9 cellular contexts compared by ENCODE assay signal in the genomic region with DNA sequence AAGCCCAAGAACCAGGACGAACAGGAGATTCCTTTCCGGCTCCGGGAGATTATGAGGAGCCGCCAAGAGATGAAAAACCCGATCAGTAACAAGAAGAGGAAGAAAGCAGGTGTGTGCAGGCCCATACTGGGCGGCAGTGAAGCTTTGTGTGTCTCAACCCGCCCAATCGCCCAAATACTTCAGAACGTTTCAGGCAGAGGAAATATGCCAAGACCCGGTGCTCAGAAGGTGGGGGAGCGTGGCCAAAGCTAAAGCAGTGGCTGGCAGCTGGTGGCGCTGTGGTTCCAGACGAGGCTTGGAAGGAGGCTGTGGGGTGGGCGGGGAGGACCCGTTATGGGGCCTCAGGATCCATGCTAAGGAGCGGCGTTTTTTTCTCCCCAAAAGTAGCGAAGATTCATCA. TPM values are rescaled to one million over a fixed set of nuclear protein-coding genes. Genes with fewer than 3 reads are reported as not detected.
DNase-seq lines count a peak whose midpoint lies in the region; ATAC-seq and TF ChIP-seq lines count a peak whose summit lies in the region.
"Had no signal": no experiment of that assay in that cellular context is flagged by ENCODE, and none has a peak within 500 bp of the region (broad histone marks: within the 10 kb centered on the region; RNA-seq: fewer than 3 reads in every experiment).

No MANE protein-coding gene starts in this region.

- H3K4me1 ChIP-seq in lower lobe of right lung = peaks cover 31% of the 10 kb centered on the region

- H3K36me3 ChIP-seq in lower lobe of right lung = peaks cover 46% of the 10 kb centered on the region

- intact Hi-C loops in CD14-positive monocyte (cut with micrococcal nuclease) (loop anchor here (1.0 to 5.0 kb wide), 3 partner anchors 16 to 45 kb away; partner anchors contain the start of genes ARL16 (in 1 of the 2), MRPL12 (in 1 of the 2) and SLC25A10 (in 1 of the 2)), lower lobe of right lung (cut with DNase I) (no loop called here), sciatic nerve (cut with DNase I) (no loop called here)
- intact Hi-C loops in activated T-helper 1 cell treated with anti-CD3 and anti-CD28 coated beads, Interleukin-12 subunit alpha, Interleukin-12 subunit beta, Interleukin-2, Interleukin-4 antibody, amounts not matched to agents 30 ng/mL and 10 ng/mL and 1 ng/mL, durations not matched to agents 14 hours and 24 hours and 36 hours (cut with micrococcal nuclease) = no loop called here

- ATAC-seq in lower lobe of right lung (no peak), sciatic nerve (no peak)

- no peak overlapping the region for H3K27ac ChIP-seq in lower lobe of right lung

- H3K27ac Mint-ChIP-seq in CD14-positive monocyte = peak overlapping the region in 4 of 7 donors; percentile 31 to 93 (median 76)
- peak overlapping the region; percentile 14 for H3K27ac Mint-ChIP-seq in activated T-helper 1 cell treated with anti-CD3 and anti-CD28 coated beads, Interleukin-12 subunit alpha, Interleukin-12 subunit beta, Interleukin-2, Interleukin-4 antibody, amounts not matched to agents 30 ng/mL and 10 ng/mL and 1 ng/mL, durations not matched to agents 14 hours and 24 hours and 36 hours

- H3K4me3 Mint-ChIP-seq in CD14-positive monocyte = peak overlapping the region; percentile 83 to 92
- H3K4me3 Mint-ChIP-seq in activated T-helper 1 cell treated with anti-CD3 and anti-CD28 coated beads, Interleukin-12 subunit alpha, Interleukin-12 subunit beta, Interleukin-2, Interleukin-4 antibody, amounts not matched to agents 30 ng/mL and 10 ng/mL and 1 ng/mL, durations not matched to agents 14 hours and 24 hours and 36 hours = peak overlapping the region; percentile 99

- peaks cover 24% of the 10 kb centered on the region for H3K4me1 Mint-ChIP-seq in CD14-positive monocyte
- H3K4me1 Mint-ChIP-seq in activated T-helper 1 cell treated with anti-CD3 and anti-CD28 coated beads, Interleukin-12 subunit alpha, Interleukin-12 subunit beta, Interleukin-2, Interleukin-4 antibody, amounts not matched to agents 30 ng/mL and 10 ng/mL and 1 ng/mL, durations not matched to agents 14 hours and 24 hours and 36 hours (ENCODE audit: low read depth) = peaks cover 30% of the 10 kb centered on the region

- TF ChIP-seq CTCF in CD14-positive monocyte (IDR thresholded peaks at IDR 0.05) (no peak), lower lobe of right lung (IDR thresholded peaks at IDR 0.05) (no peak)

- H3K9me3 ChIP-seq in lower lobe of right lung = no peaks in the 10 kb centered on the region

- peaks cover 39 to 62% of the 10 kb centered on the region in 2 donors for H3K36me3 Mint-ChIP-seq in CD14-positive monocyte
- H3K36me3 Mint-ChIP-seq in activated T-helper 1 cell treated with anti-CD3 and anti-CD28 coated beads, Interleukin-12 subunit alpha, Interleukin-12 subunit beta, Interleukin-2, Interleukin-4 antibody, amounts not matched to agents 30 ng/mL and 10 ng/mL and 1 ng/mL, durations not matched to agents 14 hours and 24 hours and 36 hours (ENCODE audit: low read depth) = peaks cover 36% of the 10 kb centered on the region

- H3K4me3 ChIP-seq in lower lobe of right lung = peak overlapping the region; percentile 100

- H3K9me3 Mint-ChIP-seq in CD14-positive monocyte = no peaks in the 10 kb centered on the region
- no peaks in the 10 kb centered on the region for H3K9me3 Mint-ChIP-seq in activated T-helper 1 cell treated with anti-CD3 and anti-CD28 coated beads, Interleukin-12 subunit alpha, Interleukin-12 subunit beta, Interleukin-2, Interleukin-4 antibody, amounts not matched to agents 30 ng/mL and 10 ng/mL and 1 ng/mL, durations not matched to agents 14 hours and 24 hours and 36 hours

- in situ Hi-C loops in KBM-7 (cut with MboI; ENCODE audit: low pct_unique_long_range_greater_than_20kb, low sequenced_read_pairs) = no loop called here

- H3K27me3 Mint-ChIP-seq in CD14-positive monocyte (ENCODE audit: low read depth in 3 of 3) = peaks cover 0 to 2% (median 0%) of the 10 kb centered on the region in 3 donors
- H3K27me3 Mint-ChIP-seq in activated T-helper 1 cell treated with anti-CD3 and anti-CD28 coated beads, Interleukin-12 subunit alpha, Interleukin-12 subunit beta, Interleukin-2, Interleukin-4 antibody, amounts not matched to agents 30 ng/mL and 10 ng/mL and 1 ng/mL, durations not matched to agents 14 hours and 24 hours and 36 hours (ENCODE audit: insufficient read depth) = no peaks in the 10 kb centered on the region

- no peak for DNase-seq in CD14-positive monocyte (ENCODE audit: low spot score)
- peak; percentile 62 for DNase-seq in KBM-7
- no peak for DNase-seq in activated T-helper 1 cell treated with anti-CD3 and anti-CD28 coated beads, Interleukin-12 subunit alpha, Interleukin-12 subunit beta, Interleukin-2, Interleukin-4 antibody, amounts not matched to agents 30 ng/mL and 10 ng/mL and 1 ng/mL, durations not matched to agents 14 hours and 24 hours and 36 hours (ENCODE audit: low spot score)
- no peak for DNase-seq in lower lobe of right lung
- DNase-seq in sciatic nerve (ENCODE audit: low spot score) = no peak
- DNase-seq in NCI-H774 (lab: John Stamatoyannopoulos, UW) = no peak
- no peak for DNase-seq in iPS-NIHi7 (ENCODE audit: extremely low spot score)
- DNase-seq in nucleus accumbens (lab: John Stamatoyannopoulos, UW) = no peak
- DNase-seq: hypothalamus had no signal

- no peaks in the 10 kb centered on the region for H3K27me3 ChIP-seq in lower lobe of right lung (ENCODE audit: low read depth)

RNA-seq across cellular contexts. Expression of gene CCDC137, which starts 1.2 kb away (rescaled TPM):
- 1 to 10 TPM; 2.4 to 3.6 TPM for polyA plus RNA-seq in CD14-positive monocyte
- 59.3 and 62.1 TPM in 2 replicates for total RNA-seq in activated T-helper 1 cell treated with anti-CD3 and anti-CD28 coated beads, Interleukin-12 subunit alpha, Interleukin-12 subunit beta, Interleukin-2, Interleukin-4 antibody, amounts not matched to agents 30 ng/mL and 10 ng/mL and 1 ng/mL, durations not matched to agents 14 hours and 24 hours and 36 hours
- total RNA-seq in lower lobe of right lung = 12.8 TPM
- total RNA-seq in sciatic nerve = 10.2 TPM

RNA-seq across cellular contexts. Expression of gene OXLD1, which starts 1.3 kb away (rescaled TPM):
- 10 to 100 TPM; 51.8 to 61.1 TPM for polyA plus RNA-seq in CD14-positive monocyte
- total RNA-seq in activated T-helper 1 cell treated with anti-CD3 and anti-CD28 coated beads, Interleukin-12 subunit alpha, Interleukin-12 subunit beta, Interleukin-2, Interleukin-4 antibody, amounts not matched to agents 30 ng/mL and 10 ng/mL and 1 ng/mL, durations not matched to agents 14 hours and 24 hours and 36 hours = 54.3 and 57.5 TPM in 2 replicates
- total RNA-seq in lower lobe of right lung = 29.7 TPM
- total RNA-seq in sciatic nerve = 17.9 TPM

RNA-seq across cellular contexts. Expression of gene PDE6G, which starts 11.4 kb away (rescaled TPM):
- polyA plus RNA-seq in CD14-positive monocyte = 10 to 100 TPM in 1 of 2 donors, 1 to 10 TPM in 1; 8.9 to 12.0 TPM
- 5.8 and 8.7 TPM in 2 replicates for total RNA-seq in activated T-helper 1 cell treated with anti-CD3 and anti-CD28 coated beads, Interleukin-12 subunit alpha, Interleukin-12 subunit beta, Interleukin-2, Interleukin-4 antibody, amounts not matched to agents 30 ng/mL and 10 ng/mL and 1 ng/mL, durations not matched to agents 14 hours and 24 hours and 36 hours
- total RNA-seq in lower lobe of right lung (2.0 TPM), sciatic nerve (not detected)

RNA-seq across cellular contexts. Expression of gene ARL16, which starts 15.8 kb away (rescaled TPM):
- 10 to 100 TPM; 17.6 to 28.7 TPM for polyA plus RNA-seq in CD14-positive monocyte
- 37.6 and 40.0 TPM in 2 replicates for total RNA-seq in activated T-helper 1 cell treated with anti-CD3 and anti-CD28 coated beads, Interleukin-12 subunit alpha, Interleukin-12 subunit beta, Interleukin-2, Interleukin-4 antibody, amounts not matched to agents 30 ng/mL and 10 ng/mL and 1 ng/mL, durations not matched to agents 14 hours and 24 hours and 36 hours
- 19.0 TPM for total RNA-seq in lower lobe of right lung
- total RNA-seq in sciatic nerve = 31.8 TPM

RNA-seq across cellular contexts. Expression of gene HGS, which starts 16.1 kb away (rescaled TPM):
- polyA plus RNA-seq in CD14-positive monocyte = 10 to 100 TPM; 19.3 to 28.0 TPM
- 133 and 144 TPM in 2 replicates for total RNA-seq in activated T-helper 1 cell treated with anti-CD3 and anti-CD28 coated beads, Interleukin-12 subunit alpha, Interleukin-12 subunit beta, Interleukin-2, Interleukin-4 antibody, amounts not matched to agents 30 ng/mL and 10 ng/mL and 1 ng/mL, durations not matched to agents 14 hours and 24 hours and 36 hours
- 92.0 TPM for total RNA-seq in lower lobe of right lung
- total RNA-seq in sciatic nerve = 79.8 TPM

Comparison
In these comparisons a context has a peak if more than half of its experiments do, and no peak if none do; other contexts are left out.
1. intact Hi-C loops: an anchor here in CD14-positive monocyte (1.0 to 5.0 kb wide); none called in activated T-helper 1 cell treated with anti-CD3 and anti-CD28 coated beads, Interleukin-12 subunit alpha, Interleukin-12 subunit beta, Interleukin-2, Interleukin-4 antibody, amounts not matched to agents 30 ng/mL and 10 ng/mL and 1 ng/mL, durations not matched to agents 14 hours and 24 hours and 36 hours, lower lobe of right lung and sciatic nerve.